8 cellular contexts compared by ENCODE assay signal in genomic region chrX:46446727-46447378, GRCh38.
DNase-seq lines count a peak whose midpoint lies in the region; ATAC-seq, FAIRE-seq and TF ChIP-seq lines count a peak whose summit lies in the region.

No MANE protein-coding gene starts in this region.

- H3K27me3 Mint-ChIP-seq in T-helper 1 cell treated with Interleukin-12 subunit alpha and Interleukin-12 subunit beta and Interleukin-4 antibody, amounts not matched to agents 30 μg/mL and 1 μg/mL, for 36 hours (ENCODE audit: low read depth): no peaks in the 10 kb centered on the region

- H3K27me3 ChIP-seq in right cardiac atrium (ENCODE audit: control insufficient read depth, insufficient read depth): no peaks in the 10 kb centered on the region

- peak; percentile 96 for ATAC-seq in HG02759 (IDR thresholded peaks at IDR 0.05; ENCODE audit: unreplicated experiment)
- ATAC-seq in right cardiac atrium: peak; percentile 99

- peak overlapping the region; percentile 65 for H3K27ac ChIP-seq in right cardiac atrium (ENCODE audit: low read length)

- H3K4me1 ChIP-seq in right cardiac atrium (ENCODE audit: control insufficient read depth, insufficient read depth, low read length): peaks cover 2% of the 10 kb centered on the region

- peak; percentile 63; the same call in 1 of the 2 replicates for TF ChIP-seq POLR2A in GM12892 (IDR thresholded peaks at IDR 0.05; ENCODE audit: low read depth, low read length)

- intact Hi-C loops in right cardiac atrium (cut with DNase I): no loop called here

- H3K9me3 Mint-ChIP-seq in T-helper 1 cell treated with Interleukin-12 subunit alpha and Interleukin-12 subunit beta and Interleukin-4 antibody, amounts not matched to agents 30 μg/mL and 1 μg/mL, for 36 hours: no peaks in the 10 kb centered on the region

- H3K27ac Mint-ChIP-seq in T-helper 1 cell treated with Interleukin-12 subunit alpha and Interleukin-12 subunit beta and Interleukin-4 antibody, amounts not matched to agents 30 μg/mL and 1 μg/mL, for 36 hours: peak overlapping the region; percentile 87

- H3K9me3 ChIP-seq in right cardiac atrium (ENCODE audit: control insufficient read depth, low read length): no peaks in the 10 kb centered on the region

- peak; percentile 74 for DNase-seq in GM12892 (ENCODE audit: insufficient read length)
- DNase-seq in NCI-H128 (lab: John Stamatoyannopoulos, UW; ENCODE audit: unreplicated experiment): peak; percentile 80
- DNase-seq in amygdala (lab: John Stamatoyannopoulos, UW): peak; percentile 5 to 84 (median 60)
- DNase-seq in right cardiac atrium: peak; percentile 88 to 96 (median 95)
- DNase-seq in pulmonary artery endothelial cell (ENCODE audit: low read depth, low spot score): peak; percentile 26
- DNase-seq in urothelium cell line (ENCODE audit: low spot score): peak; percentile 94

- H3K4me3 Mint-ChIP-seq in T-helper 1 cell treated with Interleukin-12 subunit alpha and Interleukin-12 subunit beta and Interleukin-4 antibody, amounts not matched to agents 30 μg/mL and 1 μg/mL, for 36 hours: peak overlapping the region; percentile 82

- peak overlapping the region; percentile 89 for H3K4me3 ChIP-seq in right cardiac atrium (ENCODE audit: low read length)

- under 1% methylated on average over 49 of the region's 51 CpGs for WGBS in right cardiac atrium

- H3K4me1 Mint-ChIP-seq in T-helper 1 cell treated with Interleukin-12 subunit alpha and Interleukin-12 subunit beta and Interleukin-4 antibody, amounts not matched to agents 30 μg/mL and 1 μg/mL, for 36 hours (ENCODE audit: low read depth): peaks cover 16% of the 10 kb centered on the region

- FAIRE-seq in GM12892 (lab: Jason Lieb, UNC): peak; percentile 87
- FAIRE-seq in urothelium cell line (lab: Jason Lieb, UNC): peak; percentile 71

- peaks cover 11% of the 10 kb centered on the region for H3K36me3 Mint-ChIP-seq in T-helper 1 cell treated with Interleukin-12 subunit alpha and Interleukin-12 subunit beta and Interleukin-4 antibody, amounts not matched to agents 30 μg/mL and 1 μg/mL, for 36 hours (ENCODE audit: low read depth)

Comparison
In these comparisons a context has a peak if more than half of its experiments do, and no peak if none do; other contexts are left out.
1. Peak in every context shown above with its lines: DNase-seq, ATAC-seq, H3K4me3 ChIP-seq and H3K27ac ChIP-seq.
2. DNase-seq: peak in every context shown above with its lines; median percentile 95 in right cardiac atrium; 94 in urothelium cell line; 80 in NCI-H128; 74 in GM12892; 60 in amygdala; 26 in pulmonary artery endothelial cell.